ENCODE assay signal across 12 cellular contexts in genomic region chr15:66921319-66921718, GRCh38.
DNase-seq lines count a peak whose midpoint lies in the region; ATAC-seq and TF ChIP-seq lines count a peak whose summit lies in the region.
"Had no signal": no experiment of that assay in that cellular context is flagged by ENCODE, and none has a peak within 500 bp of the region (broad histone marks: within the 10 kb centered on the region; RNA-seq: fewer than 3 reads in every experiment).

No MANE protein-coding gene starts in this region.

- H3K27me3 ChIP-seq in stomach = peaks cover 0 to 6% (median 0%) of the 10 kb centered on the region in 3 donors

- H3K4me3 ChIP-seq in stomach = no peak overlapping the region
- no peak overlapping the region for H3K4me3 ChIP-seq in lower leg skin (ENCODE audit: low read depth, poor library complexity, severe bottlenecking)

- TF ChIP-seq CTCF in stomach (IDR thresholded peaks at IDR 0.05) (no peak), lower leg skin (IDR thresholded peaks at IDR 0.05) (no peak)

- no peak overlapping the region for H3K27ac ChIP-seq in stomach

- DNase-seq in KG1 (lab: John Stamatoyannopoulos, UW) (peak; percentile 18), RPMI8226 (peak; percentile 73), left cardiac atrium (no peak), stomach (peak; percentile 48), T-helper 2 cell (no peak), lower leg skin (ENCODE audit: low spot score in 2 of 2) (no peak)
- DNase-seq: activated CD4-positive, alpha-beta T cell treated with anti-CD3 and anti-CD28 coated beads for 36 hours; activated T-cell treated with anti-CD3 and anti-CD28 coated beads for 4 hours; GOT3; NCI-H2107 had no signal

- 18 to 44% (median 22%) methylated on average over 6 of the region's 6 CpGs for WGBS in stomach, 5 donors
- WGBS in lower leg skin, 2 donors = 18 to 26% methylated on average over 6 of the region's 6 CpGs

- ATAC-seq in left cardiac atrium (peak; percentile 45 to 71), HG03342 (IDR thresholded peaks at IDR 0.05; ENCODE audit: unreplicated experiment) (no peak)
- ATAC-seq: activated CD4-positive, alpha-beta T cell treated with anti-CD3 and anti-CD28 coated beads for 36 hours; activated naive CD4-positive, alpha-beta T cell treated with anti-CD3 and anti-CD28 coated beads, Interleukin-2, amount 50 U/mL, for 72 hours had no signal

- TF ChIP-seq EP300 in stomach (IDR thresholded peaks at IDR 0.05) = no peak

- TF ChIP-seq POLR2A in stomach (IDR thresholded peaks at IDR 0.05) (no peak), lower leg skin (IDR thresholded peaks at IDR 0.05) (no peak)

- no peaks in the 10 kb centered on the region for H3K36me3 ChIP-seq in stomach

- intact Hi-C loops in left cardiac atrium (cut with DNase I) (no loop called here), stomach (cut with DNase I; ENCODE audit: low total_unique reads) (no loop called here), lower leg skin (cut with DNase I; ENCODE audit: low total_unique reads) (no loop called here)

- peaks cover 0 to 20% (median 11%) of the 10 kb centered on the region in 4 donors for H3K4me1 ChIP-seq in stomach

- peaks cover 0 to 18% (median 6%) of the 10 kb centered on the region in 4 donors for H3K9me3 ChIP-seq in stomach

Comparison
In these comparisons a context has a peak if more than half of its experiments do, and no peak if none do; other contexts are left out.
1. DNase-seq: peak in KG1 (single experiment), RPMI8226 (single experiment) and stomach (single experiment); none in left cardiac atrium (single experiment), T-helper 2 cell (0 of 5) and lower leg skin (0 of 2).